Comparison of ENCODE assay signal across 1 cellular context in genomic region chr16:47519996-47520679, GRCh38.
A peak's percentile ranks its signal among the peaks of the same experiment; 100 is the strongest.
TF ChIP-seq lines count a peak whose summit lies in the region.

No MANE protein-coding gene starts in this region.

TF ChIP-seq in K562, 482 proteins besides CTCF, POLR2A, EP300 and RAD21 (continues in another document):
- TF ChIP-seq ELF2 (CRISPR knock-in tag; IDR thresholded peaks at IDR 0.05) (no peak), TRIM28 (IDR thresholded peaks at IDR 0.05) (no peak), CCAR2 (IDR thresholded peaks at IDR 0.05; ENCODE audit: low read depth, low read length) (no peak), VEZF1 (CRISPR knock-in tag; IDR thresholded peaks at IDR 0.05) (no peak), STAT5A (IDR thresholded peaks at IDR 0.05; ENCODE audit: borderline replicate concordance, low read length) (peak; percentile 73), E2F8 (IDR thresholded peaks at IDR 0.05; ENCODE audit: low read depth, partially characterized antibody) (no peak), ZNF133 (CRISPR knock-in tag; IDR thresholded peaks at IDR 0.05) (no peak), RCOR1 (IDR thresholded peaks at IDR 0.05; ENCODE audit: borderline replicate concordance in 1 of 2, low read depth in 2 of 2, low read length in 2 of 2) (peak; percentile 62 to 94; a peak in 3 of 4 replicates), FOXM1 (IDR thresholded peaks at IDR 0.05; ENCODE audit: low read depth) (peak; percentile 61), FOXM1 (CRISPR knock-in tag; IDR thresholded peaks at IDR 0.05; ENCODE audit: low read depth) (no peak), KLF13 (tag; IDR thresholded peaks at IDR 0.05; ENCODE audit: borderline replicate concordance, low read depth) (no peak), CBFA2T2 (conservative IDR thresholded peaks at IDR 0.05) (peak; percentile 73), RBM14 (IDR thresholded peaks at IDR 0.05; ENCODE audit: borderline replicate concordance, insufficient read depth, low read depth, low read length) (no peak), ZNF24 (IDR thresholded peaks at IDR 0.05) (no peak), ARID1B (IDR thresholded peaks at IDR 0.05) (peak; percentile 86), BCLAF1 (IDR thresholded peaks at IDR 0.05; ENCODE audit: borderline replicate concordance in 1 of 2, control insufficient read depth in 1 of 2, low read depth in 2 of 2, low read length in 1 of 2) (no peak), TCF7L2 (IDR thresholded peaks at IDR 0.05; ENCODE audit: low read depth, low read length) (no peak), KDM1A (IDR thresholded peaks at IDR 0.05) (peak; percentile 94 to 95), CCNT2 (IDR thresholded peaks at IDR 0.05; ENCODE audit: borderline replicate concordance, extremely low read depth, insufficient read length, low read depth, low read length) (peak; percentile 42), CBFA2T3 (IDR thresholded peaks at IDR 0.05) (peak; percentile 90), SNRNP70 (optimal IDR thresholded peaks at IDR 0.05; ENCODE audit: low read depth, low read length) (no peak), FOXA1 (IDR thresholded peaks at IDR 0.05; ENCODE audit: borderline replicate concordance) (no peak), SNIP1 (IDR thresholded peaks at IDR 0.05; ENCODE audit: low read depth) (no peak), TEAD4 (IDR thresholded peaks at IDR 0.05; ENCODE audit: low read length) (peak; percentile 86), TEAD4 (CRISPR knock-in tag; IDR thresholded peaks at IDR 0.05; ENCODE audit: borderline replicate concordance) (no peak), POLR2B (IDR thresholded peaks at IDR 0.05; ENCODE audit: low read depth, partially characterized antibody) (no peak), IFI16 (CRISPR knock-in tag; IDR thresholded peaks at IDR 0.05) (no peak), LEF1 (IDR thresholded peaks at IDR 0.05) (no peak), ZNF766 (CRISPR knock-in tag; conservative IDR thresholded peaks at IDR 0.05) (no peak), PCBP1 (IDR thresholded peaks at IDR 0.05; ENCODE audit: low read depth, low read length, poor library complexity, severe bottlenecking) (no peak), NCOR1 (IDR thresholded peaks at IDR 0.05) (peak; percentile 73), GATAD2B (IDR thresholded peaks at IDR 0.05; ENCODE audit: borderline replicate concordance) (no peak), ZBTB11 (CRISPR knock-in tag; IDR thresholded peaks at IDR 0.05) (no peak), TFAM (CRISPR knock-in tag; conservative IDR thresholded peaks at IDR 0.05) (no peak), FOXK2 (conservative IDR thresholded peaks at IDR 0.05 in 1 of 2, IDR thresholded peaks at IDR 0.05 in 1 of 2; ENCODE audit: low read depth in 2 of 2) (no peak), MNT (conservative IDR thresholded peaks at IDR 0.05) (peak in 1 of 2 experiments; percentile 63; a peak in 3 of 4 replicates), SREBF1 (IDR thresholded peaks at IDR 0.05; ENCODE audit: borderline replicate concordance, low read depth, low read length) (no peak), HNRNPH1 (optimal IDR thresholded peaks at IDR 0.05; ENCODE audit: low read depth, low read length) (no peak), HDAC2 (IDR thresholded peaks at IDR 0.05) (peak; percentile 88)
- TF ChIP-seq, protein P1, sequence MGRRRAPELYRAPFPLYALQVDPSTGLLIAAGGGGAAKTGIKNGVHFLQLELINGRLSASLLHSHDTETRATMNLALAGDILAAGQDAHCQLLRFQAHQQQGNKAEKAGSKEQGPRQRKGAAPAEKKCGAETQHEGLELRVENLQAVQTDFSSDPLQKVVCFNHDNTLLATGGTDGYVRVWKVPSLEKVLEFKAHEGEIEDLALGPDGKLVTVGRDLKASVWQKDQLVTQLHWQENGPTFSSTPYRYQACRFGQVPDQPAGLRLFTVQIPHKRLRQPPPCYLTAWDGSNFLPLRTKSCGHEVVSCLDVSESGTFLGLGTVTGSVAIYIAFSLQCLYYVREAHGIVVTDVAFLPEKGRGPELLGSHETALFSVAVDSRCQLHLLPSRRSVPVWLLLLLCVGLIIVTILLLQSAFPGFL (CRISPR knock-in tag; IDR thresholded peaks at IDR 0.05): no peak
- TF ChIP-seq, protein P2, sequence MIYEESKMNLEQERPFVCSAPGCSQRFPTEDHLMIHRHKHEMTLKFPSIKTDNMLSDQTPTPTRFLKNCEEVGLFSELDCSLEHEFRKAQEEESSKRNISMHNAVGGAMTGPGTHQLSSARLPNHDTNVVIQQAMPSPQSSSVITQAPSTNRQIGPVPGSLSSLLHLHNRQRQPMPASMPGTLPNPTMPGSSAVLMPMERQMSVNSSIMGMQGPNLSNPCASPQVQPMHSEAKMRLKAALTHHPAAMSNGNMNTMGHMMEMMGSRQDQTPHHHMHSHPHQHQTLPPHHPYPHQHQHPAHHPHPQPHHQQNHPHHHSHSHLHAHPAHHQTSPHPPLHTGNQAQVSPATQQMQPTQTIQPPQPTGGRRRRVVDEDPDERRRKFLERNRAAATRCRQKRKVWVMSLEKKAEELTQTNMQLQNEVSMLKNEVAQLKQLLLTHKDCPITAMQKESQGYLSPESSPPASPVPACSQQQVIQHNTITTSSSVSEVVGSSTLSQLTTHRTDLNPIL (CRISPR knock-in tag; IDR thresholded peaks at IDR 0.05): no peak
- TF ChIP-seq, protein P3, sequence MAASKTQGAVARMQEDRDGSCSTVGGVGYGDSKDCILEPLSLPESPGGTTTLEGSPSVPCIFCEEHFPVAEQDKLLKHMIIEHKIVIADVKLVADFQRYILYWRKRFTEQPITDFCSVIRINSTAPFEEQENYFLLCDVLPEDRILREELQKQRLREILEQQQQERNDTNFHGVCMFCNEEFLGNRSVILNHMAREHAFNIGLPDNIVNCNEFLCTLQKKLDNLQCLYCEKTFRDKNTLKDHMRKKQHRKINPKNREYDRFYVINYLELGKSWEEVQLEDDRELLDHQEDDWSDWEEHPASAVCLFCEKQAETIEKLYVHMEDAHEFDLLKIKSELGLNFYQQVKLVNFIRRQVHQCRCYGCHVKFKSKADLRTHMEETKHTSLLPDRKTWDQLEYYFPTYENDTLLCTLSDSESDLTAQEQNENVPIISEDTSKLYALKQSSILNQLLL (CRISPR knock-in tag; IDR thresholded peaks at IDR 0.05; ENCODE audit: borderline replicate concordance): no peak
- TF ChIP-seq, protein P4, sequence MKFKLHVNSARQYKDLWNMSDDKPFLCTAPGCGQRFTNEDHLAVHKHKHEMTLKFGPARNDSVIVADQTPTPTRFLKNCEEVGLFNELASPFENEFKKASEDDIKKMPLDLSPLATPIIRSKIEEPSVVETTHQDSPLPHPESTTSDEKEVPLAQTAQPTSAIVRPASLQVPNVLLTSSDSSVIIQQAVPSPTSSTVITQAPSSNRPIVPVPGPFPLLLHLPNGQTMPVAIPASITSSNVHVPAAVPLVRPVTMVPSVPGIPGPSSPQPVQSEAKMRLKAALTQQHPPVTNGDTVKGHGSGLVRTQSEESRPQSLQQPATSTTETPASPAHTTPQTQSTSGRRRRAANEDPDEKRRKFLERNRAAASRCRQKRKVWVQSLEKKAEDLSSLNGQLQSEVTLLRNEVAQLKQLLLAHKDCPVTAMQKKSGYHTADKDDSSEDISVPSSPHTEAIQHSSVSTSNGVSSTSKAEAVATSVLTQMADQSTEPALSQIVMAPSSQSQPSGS (CRISPR knock-in tag; IDR thresholded peaks at IDR 0.05): no peak
- TF ChIP-seq, protein P5, sequence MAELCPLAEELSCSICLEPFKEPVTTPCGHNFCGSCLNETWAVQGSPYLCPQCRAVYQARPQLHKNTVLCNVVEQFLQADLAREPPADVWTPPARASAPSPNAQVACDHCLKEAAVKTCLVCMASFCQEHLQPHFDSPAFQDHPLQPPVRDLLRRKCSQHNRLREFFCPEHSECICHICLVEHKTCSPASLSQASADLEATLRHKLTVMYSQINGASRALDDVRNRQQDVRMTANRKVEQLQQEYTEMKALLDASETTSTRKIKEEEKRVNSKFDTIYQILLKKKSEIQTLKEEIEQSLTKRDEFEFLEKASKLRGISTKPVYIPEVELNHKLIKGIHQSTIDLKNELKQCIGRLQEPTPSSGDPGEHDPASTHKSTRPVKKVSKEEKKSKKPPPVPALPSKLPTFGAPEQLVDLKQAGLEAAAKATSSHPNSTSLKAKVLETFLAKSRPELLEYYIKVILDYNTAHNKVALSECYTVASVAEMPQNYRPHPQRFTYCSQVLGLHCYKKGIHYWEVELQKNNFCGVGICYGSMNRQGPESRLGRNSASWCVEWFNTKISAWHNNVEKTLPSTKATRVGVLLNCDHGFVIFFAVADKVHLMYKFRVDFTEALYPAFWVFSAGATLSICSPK (IDR thresholded peaks at IDR 0.05; ENCODE audit: borderline replicate concordance): no peak
